19 cellular contexts compared by ENCODE assay signal in genomic region chr16:10728488-10728887, GRCh38. TPM values are rescaled to one million over a fixed set of nuclear protein-coding genes. Genes with fewer than 3 reads are reported as not detected.
"Had no signal": no experiment of that assay in that cellular context is flagged by ENCODE, and none has a peak within 500 bp of the region (broad histone marks: within the 10 kb centered on the region; RNA-seq: fewer than 3 reads in every experiment).

No MANE protein-coding gene starts in this region.

- DNase-seq: IMR-90, Kasumi-1, KG1, NCI-H1048, NCI-H1105, NCI-H1417, NCI-H1436 treated with DMSO at 0.1 percent for 48 hours, NCI-H187 treated with DMSO at 0.1 percent for 48 hours, NCI-H2029 treated with DMSO at 0.1 percent for 48 hours, NCI-H526 treated with DMSO at 0.1 percent for 48 hours, NCI-H748 treated with DMSO at 0.1 percent for 48 hours, PC-3, SHP77, SK-N-SH, SW 1271, T-cell had no signal

- H3K27ac Mint-ChIP-seq: T-cell had no signal

- H3K4me2 ChIP-seq: SK-N-SH had no signal

- H3K9ac ChIP-seq: SK-N-SH had no signal

- H3K9me3 ChIP-seq: SK-N-SH had no signal

- H3K4me3 Mint-ChIP-seq: T-cell had no signal

- H3K36me3 Mint-ChIP-seq: T-cell had no signal

- H3K27ac ChIP-seq: RWPE1 had no signal

- H3K4me1 Mint-ChIP-seq: T-cell had no signal

- ATAC-seq: T-cell had no signal

RNA-seq across cellular contexts. Expression of gene TEKT5, which starts 33.8 kb away (rescaled TPM):
- total RNA-seq: HT-29, IMR-90, NCI-H460, PC-3, T-cell had no signal
- polyA plus RNA-seq: SK-N-SH had no signal
